Comparison of ENCODE assay signal across 9 cellular contexts in genomic region chr14:103136388-103137271, GRCh38. TPM values are rescaled to one million over a fixed set of nuclear protein-coding genes. Genes with fewer than 3 reads are reported as not detected.
DNase-seq lines count a peak whose midpoint lies in the region; ATAC-seq and TF ChIP-seq lines count a peak whose summit lies in the region.
"Had no signal": no experiment of that assay in that cellular context is flagged by ENCODE, and none has a peak within 500 bp of the region (broad histone marks: within the 10 kb centered on the region; RNA-seq: fewer than 3 reads in every experiment).

No MANE protein-coding gene starts in this region.

- no peaks in the 10 kb centered on the region for H3K36me3 Mint-ChIP-seq in T-cell

- CTCF ChIA-PET in T-cell (lab: Charles Lee): no interaction called here

- no peaks in the 10 kb centered on the region for H3K9me3 Mint-ChIP-seq in T-cell

- no peak for TF ChIP-seq CTCF in fibroblast of the aortic adventitia (IDR thresholded peaks at IDR 0.05; ENCODE audit: insufficient read depth, low read length)

- peaks cover 0 to 6% (median 5%) of the 10 kb centered on the region in 3 donors for H3K4me1 Mint-ChIP-seq in T-cell

- ATAC-seq in T-cell (replicated peaks in 1 of 4) (no peak), HG03432 (IDR thresholded peaks at IDR 0.05; ENCODE audit: unreplicated experiment) (no peak), HG03039 (IDR thresholded peaks at IDR 0.05; ENCODE audit: unreplicated experiment) (no peak)

- H3K27ac ChIP-seq in SK-N-MC: peak overlapping the region; percentile 74; the same call in 1 of the 2 replicates
- H3K27ac ChIP-seq in rectal smooth muscle tissue (ENCODE audit: low read depth, low read length): peak overlapping the region; percentile 35

- no peak overlapping the region for H3K4me3 ChIP-seq in SK-N-MC
- no peak overlapping the region for H3K4me3 ChIP-seq in fibroblast of the aortic adventitia (ENCODE audit: low read depth, low read length)
- no peak overlapping the region for H3K4me3 ChIP-seq in rectal smooth muscle tissue (ENCODE audit: low read length)

- DNase-seq in GDM1 (lab: John Stamatoyannopoulos, UW) (peak; percentile 66), SK-N-MC (ENCODE audit: low read depth, low spot score) (no peak), fibroblast of the aortic adventitia (ENCODE audit: low read depth) (peak; percentile 58), SKM-1 treated with dmso at 0.1 percent for 144 hours (lab: John Stamatoyannopoulos, UW; ENCODE audit: unreplicated experiment) (no peak), T-cell (no peak)

- no peak overlapping the region for H3K27ac Mint-ChIP-seq in T-cell

- H3K36me3 ChIP-seq in SK-N-MC (ENCODE audit: insufficient read depth, low read length): no peaks in the 10 kb centered on the region
- H3K36me3 ChIP-seq in rectal smooth muscle tissue (ENCODE audit: control insufficient read depth, insufficient read depth, low read length): peaks cover 4% of the 10 kb centered on the region

- H3K9me3 ChIP-seq in SK-N-MC (ENCODE audit: low read depth, low read length): no peaks in the 10 kb centered on the region

- H3K4me1 ChIP-seq in rectal smooth muscle tissue (ENCODE audit: control insufficient read depth, insufficient read depth, low read length): peaks cover 13% of the 10 kb centered on the region

- no peak overlapping the region for H3K4me3 Mint-ChIP-seq in T-cell

- H3K27me3 Mint-ChIP-seq in T-cell: peaks cover 8 to 29% of the 10 kb centered on the region in 2 donors

- POLR2A ChIA-PET in T-cell (lab: Charles Lee): no interaction called here

- H3K9ac ChIP-seq in SK-N-MC (ENCODE audit: insufficient read length): peak overlapping the region; percentile 57
- no peak overlapping the region for H3K9ac ChIP-seq in rectal smooth muscle tissue (ENCODE audit: low read length)

- no peaks in the 10 kb centered on the region for H3K27me3 ChIP-seq in rectal smooth muscle tissue (ENCODE audit: control insufficient read depth, insufficient read depth, low read length)

RNA-seq across cellular contexts. Expression of gene TNFAIP2, which starts 13.4 kb away (rescaled TPM):
- total RNA-seq in fibroblast of the aortic adventitia (ENCODE audit: low replicate concordance) (44.5 and 120 TPM in 2 replicates), T-cell (1 to 10 TPM in 4 of 5 donors, under 1 TPM in 1; 0.93 to 2.1 (median 1.0) TPM)

RNA-seq across cellular contexts. Expression of gene EXOC3L4, which starts 42.1 kb away (rescaled TPM):
- total RNA-seq in fibroblast of the aortic adventitia (ENCODE audit: low replicate concordance) (0.41 TPM in 1 of 2 replicates, not detected in the other), T-cell (under 1 TPM in 1 of 5 donors, not detected in 4; 0.25 TPM)
- total RNA-seq: temporal lobe had no signal

RNA-seq across cellular contexts. Expression of gene LBHD2, which starts 52.6 kb away (rescaled TPM):
- total RNA-seq in fibroblast of the aortic adventitia (ENCODE audit: low replicate concordance): not detected in 2 replicates
- not detected for total RNA-seq in T-cell
- total RNA-seq: temporal lobe had no signal

Comparison
In these comparisons a context has a peak if more than half of its experiments do, and no peak if none do; other contexts are left out.
1. DNase-seq: peak in GDM1 (single experiment) and fibroblast of the aortic adventitia (single experiment); none in SK-N-MC (single experiment), SKM-1 treated with dmso at 0.1 percent for 144 hours (single experiment) and T-cell (0 of 34).
2. RNA of gene TNFAIP2, which starts 13.4 kb away (total RNA-seq): 44.5 to 120 TPM in fibroblast of the aortic adventitia; 0.93 to 2.1 TPM in T-cell; every median in the first group is over 10 times any median in the second.